1 cellular context compared by ENCODE assay signal in the genomic region with DNA sequence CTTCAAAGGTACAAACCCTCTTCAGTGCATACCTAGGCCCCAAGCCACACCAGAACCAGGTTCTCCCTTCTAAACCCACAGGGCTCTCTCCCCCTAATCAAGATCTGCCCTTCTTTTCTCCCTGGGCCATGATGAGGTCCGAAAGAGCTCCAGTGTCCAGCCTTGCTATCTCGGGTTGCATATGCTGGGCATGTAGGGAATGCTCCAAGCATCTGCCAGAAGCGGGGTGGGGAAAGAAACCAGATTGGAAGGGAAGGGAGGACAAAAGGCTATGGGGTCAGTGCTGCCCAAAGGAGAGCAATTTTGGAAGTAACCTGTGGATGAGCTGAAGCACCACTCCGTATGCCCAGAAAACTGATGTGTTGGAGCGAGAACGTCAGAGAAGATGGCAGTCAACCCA.
TF ChIP-seq lines count a peak whose summit lies in the region.

No MANE protein-coding gene starts in this region.

TF ChIP-seq in IMR-90, 13 proteins besides CTCF, POLR2A, EP300 and RAD21:
- no peak for TF ChIP-seq NFE2L2 (IDR thresholded peaks at IDR 0.05; ENCODE audit: low read depth, low read length)
